9 cellular contexts compared by ENCODE assay signal in genomic region chr4:167234388-167234881, GRCh38. TPM values are rescaled to one million over a fixed set of nuclear protein-coding genes. Genes with fewer than 3 reads are reported as not detected.
DNase-seq lines count a peak whose midpoint lies in the region; ATAC-seq and TF ChIP-seq lines count a peak whose summit lies in the region.
"Had no signal": no experiment of that assay in that cellular context is flagged by ENCODE, and none has a peak within 500 bp of the region (broad histone marks: within the 10 kb centered on the region; RNA-seq: fewer than 3 reads in every experiment).

Gene SPOCK3, minus strand, starts transcription at chr4:167234494.

- no peak within 1 kb of the TSS for H3K27ac Mint-ChIP-seq in endothelial cell (ENCODE audit: unreplicated experiment)

- peak within 1 kb of the TSS; percentile 96 for H3K4me3 Mint-ChIP-seq in endothelial cell (ENCODE audit: unreplicated experiment)

- no peaks in the 10 kb centered on the region for H3K36me3 Mint-ChIP-seq in endothelial cell (ENCODE audit: low read depth, unreplicated experiment)

- peak; percentile 23 for ATAC-seq in HG02852 (IDR thresholded peaks at IDR 0.05; ENCODE audit: unreplicated experiment)
- ATAC-seq in thoracic aorta (ENCODE audit: insufficient number of reproducible peaks, low FRiP score, low read depth), result no peak
- no peak for ATAC-seq in GM18519 (IDR thresholded peaks at IDR 0.05; ENCODE audit: low FRiP score, unreplicated experiment)
- no peak for ATAC-seq in GM21529 (IDR thresholded peaks at IDR 0.05; ENCODE audit: unreplicated experiment)

- no peaks in the 10 kb centered on the region for H3K9me3 ChIP-seq in thoracic aorta

- H3K27me3 ChIP-seq in GM06990 (replicated peaks; ENCODE audit: control insufficient read depth, insufficient read depth, low read length), result peaks cover 1% of the 10 kb centered on the region; the same call in 1 of the 2 replicates
- no peaks in the 10 kb centered on the region for H3K27me3 ChIP-seq in thoracic aorta (replicated peaks; ENCODE audit: insufficient read depth)

- H3K4me1 Mint-ChIP-seq in endothelial cell (ENCODE audit: unreplicated experiment), result peaks cover 15% of the 10 kb centered on the region

- H3K36me3 ChIP-seq in GM06990 (ENCODE audit: control insufficient read depth, insufficient read depth, low read length) (no peaks in the 10 kb centered on the region), thoracic aorta (no peaks in the 10 kb centered on the region)

- H3K4me3 ChIP-seq in GM06990 (replicated peaks; ENCODE audit: low read depth, low read length) (peak within 1 kb of the TSS; percentile 51), thoracic aorta (peak within 1 kb of the TSS; percentile 68)

- H3K9me3 Mint-ChIP-seq in endothelial cell (ENCODE audit: unreplicated experiment), result no peaks in the 10 kb centered on the region

- DNase-seq in GM06990 (ENCODE audit: extremely low read depth, insufficient read length) (peak; percentile 23), RPMI8226 (peak; percentile 4), endothelial cell (ENCODE audit: low spot score) (peak; percentile 46), medulla oblongata (ENCODE audit: extremely low spot score) (peak; percentile 70), thoracic aorta (ENCODE audit: low spot score) (no peak)

- H3K27me3 Mint-ChIP-seq in endothelial cell (ENCODE audit: unreplicated experiment), result peaks cover 7% of the 10 kb centered on the region

- TF ChIP-seq CTCF in GM06990 (IDR thresholded peaks at IDR 0.05; ENCODE audit: insufficient read depth, low read length, poor library complexity, severe bottlenecking), result no peak
- no peak for TF ChIP-seq CTCF in endothelial cell (IDR thresholded peaks at IDR 0.05; ENCODE audit: unreplicated experiment)
- no peak for TF ChIP-seq CTCF in thoracic aorta (IDR thresholded peaks at IDR 0.05)

- no peak within 1 kb of the TSS for H3K27ac ChIP-seq in thoracic aorta

- peaks cover 0 to 15% of the 10 kb centered on the region in 2 donors for H3K4me1 ChIP-seq in thoracic aorta (ENCODE audit: control insufficient read depth in 1 of 2, low read depth in 2 of 2)

RNA-seq across cellular contexts. Expression of gene SPOCK3, which starts in this region (rescaled TPM):
- total RNA-seq in endothelial cell (ENCODE audit: unreplicated experiment) (1.9 TPM), thoracic aorta (not detected)
- total RNA-seq: activated CD8-positive, alpha-beta memory T cell treated with anti-CD3 and anti-CD28 coated beads for 36 hours had no signal
